ENCODE assay signal across 26 cellular contexts in genomic region chr4:150306719-150307118, GRCh38.
DNase-seq lines count a peak whose midpoint lies in the region; ATAC-seq, FAIRE-seq and TF ChIP-seq lines count a peak whose summit lies in the region.
"Had no signal": no experiment of that assay in that cellular context is flagged by ENCODE, and none has a peak within 500 bp of the region (broad histone marks: within the 10 kb centered on the region; RNA-seq: fewer than 3 reads in every experiment).

No MANE protein-coding gene starts in this region.

- H4K8ac ChIP-seq in IMR-90 (ENCODE audit: low read depth in 2 of 2, low read length in 2 of 2): peak overlapping the region in 1 of 2 experiments; percentile 68; a peak in 2 of 4 replicates

- H3K9ac ChIP-seq in IMR-90 (ENCODE audit: low read depth, low read length) (no peak overlapping the region), endodermal cell (ENCODE audit: extremely low read depth, low read length, poor library complexity, severe bottlenecking) (no peak overlapping the region)

- no peak for TF ChIP-seq POLR2A in IMR-90 (IDR thresholded peaks at IDR 0.05; ENCODE audit: low read depth, low read length)

- H3K27ac ChIP-seq in IMR-90 (ENCODE audit: insufficient read depth, low read length) (no peak overlapping the region), brain microvascular endothelial cell (peak overlapping the region; percentile 74), endodermal cell (ENCODE audit: low read depth, low read length) (no peak overlapping the region)
- H3K27ac ChIP-seq: C4-2B, HL-60, PC-9 had no signal

- DNase-seq in IMR-90 (no peak), brain microvascular endothelial cell (no peak), osteocyte (ENCODE audit: extremely low spot score, unreplicated experiment) (no peak), DMS153 treated with DMSO at 0.1 percent for 48 hours (lab: John Stamatoyannopoulos, UW; ENCODE audit: unreplicated experiment) (no peak), medulla oblongata (ENCODE audit: extremely low spot score) (no peak), endodermal cell (no peak)
- DNase-seq: Caco-2; CD8-positive, alpha-beta T cell; DMS 273 treated with DMSO at 0.1 percent for 48 hours; DMS79 treated with DMSO at 0.1 percent for 48 hours; GF-D8; KG1; MM.1S; NCI-H2029; NCI-H446 treated with DMSO at 0.1 percent for 48 hours; NCI-H526; NCI-H82; NK-92 treated with Interleukin-12 subunit alpha and Interleukin-12 subunit beta, amount 100 ng/mL, for 24 hours; PC-9; Right ventricle myocardium superior had no signal

- in situ Hi-C loops in IMR-90 (cut with MboI; ENCODE audit: low sequenced_read_pairs): no loop called here
- in situ Hi-C loops in brain microvascular endothelial cell (cut with HindIII; ENCODE audit: low pct_ligation_motif_present, low sequenced_read_pairs): loop anchor here (25.0 kb wide), 1 partner anchor 281 kb away; the partner anchor contains the start of gene MAB21L2

- H3K4me3 ChIP-seq in IMR-90 (ENCODE audit: insufficient read depth, low read depth, low read length) (no peak overlapping the region), brain microvascular endothelial cell (ENCODE audit: low read depth, low read length) (no peak overlapping the region), endodermal cell (ENCODE audit: low read length) (no peak overlapping the region)
- H3K4me3 ChIP-seq: PC-9, SJSA1 had no signal

- H4K20me1 ChIP-seq in IMR-90 (ENCODE audit: insufficient read depth, low read length): no peaks in the 10 kb centered on the region

- peak; percentile 87 for FAIRE-seq in A204.1 (lab: Jason Lieb, UNC)
- FAIRE-seq: GM12891, GM19239 had no signal

- peaks cover 63% of the 10 kb centered on the region for H3K4me1 Mint-ChIP-seq in osteocyte (ENCODE audit: unreplicated experiment)
- no peaks in the 10 kb centered on the region for H3K4me1 Mint-ChIP-seq in endodermal cell

- no peak overlapping the region; the same call in 2 of the 3 replicates for H2BK15ac ChIP-seq in IMR-90 (ENCODE audit: low read depth, low read length)

- no peak overlapping the region for H3K4me2 ChIP-seq in IMR-90 (ENCODE audit: low read depth, low read length)
- H3K4me2 ChIP-seq: PC-9 had no signal

- dilution Hi-C loops in IMR-90 (cut with HindIII; ENCODE audit: low sequenced_read_pairs, unreplicated experiment): no loop called here

- H3K27ac Mint-ChIP-seq in osteocyte (ENCODE audit: unreplicated experiment) (peak overlapping the region; percentile 96), endodermal cell (no peak overlapping the region)
- H3K27ac Mint-ChIP-seq: CD8-positive, alpha-beta T cell had no signal

- H4K91ac ChIP-seq in IMR-90 (ENCODE audit: insufficient read depth, low read depth, low read length): no peak overlapping the region; the same call in 1 of the 2 replicates

- CTCF ChIA-PET in IMR-90 (lab: Yijun Ruan, JAX): interaction anchor here (1.0 kb wide), 1 partner anchor 23 kb away, joined by 3 read pairs; no protein-coding TSS in a partner anchor

- no CpG with 5 or more reads among the region's 1 CpG for WGBS in IMR-90 (ENCODE audit: extremely low coverage in 2 of 2, insufficient read length in 1 of 2), 2 experiments
- WGBS in endodermal cell (ENCODE audit: insufficient coverage in 1 of 2, insufficient read length in 1 of 2), 2 experiments: 85% methylated on average over 1 of the region's 1 CpG; no CpG with 5 or more reads in 1 of the 2 experiments

- H2AK5ac ChIP-seq in IMR-90 (ENCODE audit: low read depth, low read length): no peak overlapping the region

- peaks cover 5% of the 10 kb centered on the region for H3K9me1 ChIP-seq in IMR-90 (ENCODE audit: insufficient read depth, low read length)

- no peak overlapping the region for H2AFZ ChIP-seq in IMR-90 (replicated peaks; ENCODE audit: low read length, poor library complexity)
- H2AFZ ChIP-seq: PC-9 had no signal

- peak overlapping the region; percentile 82 for H2BK120ac ChIP-seq in IMR-90 (ENCODE audit: low read depth, low read length)

- peaks cover 0 to 3% of the 10 kb centered on the region in 2 experiments; a peak in 1 of 4 replicates for H3K79me1 ChIP-seq in IMR-90 (ENCODE audit: low read depth in 1 of 2, low read length in 2 of 2)

- H3K9me3 Mint-ChIP-seq in osteocyte (ENCODE audit: unreplicated experiment): no peaks in the 10 kb centered on the region
- no peaks in the 10 kb centered on the region for H3K9me3 Mint-ChIP-seq in endodermal cell
- H3K9me3 Mint-ChIP-seq: CD8-positive, alpha-beta T cell had no signal

- peak overlapping the region; percentile 58; the same call in 1 of the 2 replicates for H3K4ac ChIP-seq in IMR-90 (ENCODE audit: low read depth, low read length)

- TF ChIP-seq CTCF in IMR-90 (conservative IDR thresholded peaks at IDR 0.05; ENCODE audit: low read depth, low read length): no peak
- no peak for TF ChIP-seq CTCF in brain microvascular endothelial cell (IDR thresholded peaks at IDR 0.05; ENCODE audit: low read depth, low read length, missing control alignments)
- no peak for TF ChIP-seq CTCF in osteocyte (IDR thresholded peaks at IDR 0.05)
- no peak for TF ChIP-seq CTCF in endodermal cell (conservative IDR thresholded peaks at IDR 0.05)

- H3K27me3 ChIP-seq in IMR-90 (ENCODE audit: control insufficient read depth, insufficient read depth, low read length) (no peaks in the 10 kb centered on the region), brain microvascular endothelial cell (replicated peaks) (no peaks in the 10 kb centered on the region), endodermal cell (ENCODE audit: control insufficient read depth, insufficient read depth, low read length, poor library complexity, severe bottlenecking) (no peaks in the 10 kb centered on the region)
- H3K27me3 ChIP-seq: SJSA1 had no signal

- no peak overlapping the region; the same call in 1 of the 2 replicates for H3K14ac ChIP-seq in IMR-90 (replicated peaks; ENCODE audit: low read depth, low read length)

- BruUV-seq in IMR-90 (replicated peaks; lab: Mats Ljungman, UMichigan): no TSS peak

- no peaks in the 10 kb centered on the region for H3K36me3 Mint-ChIP-seq in osteocyte (ENCODE audit: unreplicated experiment)
- H3K36me3 Mint-ChIP-seq in endodermal cell (ENCODE audit: low read depth): no peaks in the 10 kb centered on the region

- intact Hi-C loops in IMR-90 (cut with micrococcal nuclease): no loop called here

- H3K23ac ChIP-seq in IMR-90 (ENCODE audit: low read depth, low read length): no peak overlapping the region

- H3K36me3 ChIP-seq in IMR-90 (ENCODE audit: control insufficient read depth, insufficient read depth, low read length) (no peaks in the 10 kb centered on the region), brain microvascular endothelial cell (replicated peaks) (no peaks in the 10 kb centered on the region), endodermal cell (ENCODE audit: control insufficient read depth, insufficient read depth, low read length) (peaks cover 5% of the 10 kb centered on the region)
- H3K36me3 ChIP-seq: SJSA1 had no signal

- POLR2A ChIA-PET in IMR-90 (lab: Charles Lee; ENCODE audit: unreplicated experiment): interaction anchor here (0.7 kb wide), 1 partner anchor 30 kb away, joined by 3 read pairs; no protein-coding TSS in a partner anchor

- H3K9me3 ChIP-seq in IMR-90 (ENCODE audit: control insufficient read depth, insufficient read depth, low read length) (no peaks in the 10 kb centered on the region), endodermal cell (ENCODE audit: control insufficient read depth, low read length) (no peaks in the 10 kb centered on the region)
- H3K9me3 ChIP-seq: Caco-2, SJSA1 had no signal

- TF ChIP-seq RAD21 in IMR-90 (IDR thresholded peaks at IDR 0.05; ENCODE audit: low read length): no peak

- no peak overlapping the region for H3K56ac ChIP-seq in IMR-90 (ENCODE audit: extremely low read depth, insufficient read depth, low read length)

- no peak for ATAC-seq in IMR-90 (ENCODE audit: low read depth)
- ATAC-seq: CD8-positive, alpha-beta T cell had no signal

- H3K4me1 ChIP-seq in IMR-90 (ENCODE audit: control insufficient read depth, insufficient read depth, low read length) (peaks cover 6% of the 10 kb centered on the region), endodermal cell (ENCODE audit: control insufficient read depth, insufficient read depth, low read length) (no peaks in the 10 kb centered on the region)
- H3K4me1 ChIP-seq: Caco-2 had no signal

- no peak overlapping the region for H2AK9ac ChIP-seq in IMR-90 (replicated peaks; ENCODE audit: low read depth, low read length, poor library complexity)

- peak overlapping the region; percentile 75; the same call in 1 of the 2 replicates for H2BK20ac ChIP-seq in IMR-90 (ENCODE audit: low read depth, low read length)

- H4K5ac ChIP-seq in IMR-90 (ENCODE audit: low read depth, low read length): no peak overlapping the region

- no peaks in the 10 kb centered on the region for H3K27me3 Mint-ChIP-seq in osteocyte (ENCODE audit: unreplicated experiment)
- H3K27me3 Mint-ChIP-seq in endodermal cell (ENCODE audit: insufficient read depth): no peaks in the 10 kb centered on the region

- peak overlapping the region; percentile 39; the same call in 1 of the 2 replicates for H3K18ac ChIP-seq in IMR-90 (ENCODE audit: low read depth, low read length)

- peak overlapping the region; percentile 78 for H2BK5ac ChIP-seq in IMR-90 (ENCODE audit: low read depth, low read length, poor library complexity, severe bottlenecking)

- H3K4me3 Mint-ChIP-seq in osteocyte (ENCODE audit: unreplicated experiment) (no peak overlapping the region), endodermal cell (no peak overlapping the region)
- H3K4me3 Mint-ChIP-seq: CD8-positive, alpha-beta T cell had no signal

TF ChIP-seq in IMR-90, 13 proteins besides CTCF, POLR2A, EP300 and RAD21 (continues in another document):
- TF ChIP-seq MAZ (IDR thresholded peaks at IDR 0.05; ENCODE audit: borderline replicate concordance, low read depth, low read length) (no peak), SMC3 (IDR thresholded peaks at IDR 0.05; ENCODE audit: low read depth, low read length) (no peak), CEBPB (IDR thresholded peaks at IDR 0.05; ENCODE audit: low read depth, low read length) (no peak), BHLHE40 (IDR thresholded peaks at IDR 0.05; ENCODE audit: low read depth, low read length) (no peak), USF2 (IDR thresholded peaks at IDR 0.05; ENCODE audit: low read depth, low read length) (no peak), CHD1 (IDR thresholded peaks at IDR 0.05; ENCODE audit: low read depth, low read length) (no peak), MAFK (IDR thresholded peaks at IDR 0.05; ENCODE audit: low read depth, low read length) (no peak), NFE2L2 (IDR thresholded peaks at IDR 0.05; ENCODE audit: low read depth, low read length) (no peak)
